In the genomic region with DNA sequence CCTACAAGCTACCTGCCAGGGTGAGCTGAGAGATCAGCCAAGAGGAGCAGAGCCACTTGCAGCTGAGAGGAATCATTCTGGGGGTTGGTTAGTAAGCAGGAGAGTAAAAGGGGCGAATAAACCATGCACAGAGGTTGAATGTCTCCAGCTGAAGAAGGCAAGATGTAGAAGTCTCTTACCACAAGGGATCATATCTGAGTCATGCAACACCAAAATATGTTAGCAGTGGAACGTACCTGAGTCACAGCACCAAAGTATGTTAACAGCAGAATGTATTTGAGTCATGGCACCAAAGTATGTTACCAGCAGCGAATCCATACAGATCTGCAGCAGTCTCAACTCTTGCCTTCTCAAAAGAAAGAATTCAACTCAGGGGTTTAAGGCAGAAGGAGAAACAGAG, we compare ENCODE assay signal across 9 cellular contexts. TPM values are rescaled to one million over a fixed set of nuclear protein-coding genes. Genes with fewer than 3 reads are reported as not detected.
DNase-seq lines count a peak whose midpoint lies in the region; ATAC-seq, FAIRE-seq and TF ChIP-seq lines count a peak whose summit lies in the region.
"Had no signal": no experiment of that assay in that cellular context is flagged by ENCODE, and none has a peak within 500 bp of the region (broad histone marks: within the 10 kb centered on the region; RNA-seq: fewer than 3 reads in every experiment).

No MANE protein-coding gene starts in this region.

- POLR2A ChIA-PET in RWPE1 (lab: Yijun Ruan, JAX; ENCODE audit: low non-redundant PET): no interaction called here

- ATAC-seq in HG02588 (IDR thresholded peaks at IDR 0.05; ENCODE audit: unreplicated experiment) (peak; percentile 63), HG03097 (IDR thresholded peaks at IDR 0.05; ENCODE audit: low FRiP score, unreplicated experiment) (no peak), GM21529 (IDR thresholded peaks at IDR 0.05; ENCODE audit: unreplicated experiment) (no peak), GM18907 (IDR thresholded peaks at IDR 0.05; ENCODE audit: unreplicated experiment) (no peak)

- peaks cover 27% of the 10 kb centered on the region for H3K4me1 Mint-ChIP-seq in mesothelial cell of epicardium

- no peaks in the 10 kb centered on the region for H3K27me3 Mint-ChIP-seq in mesothelial cell of epicardium (ENCODE audit: low read depth)

- H3K27ac Mint-ChIP-seq in mesothelial cell of epicardium: peak overlapping the region; percentile 70

- CTCF ChIA-PET in RWPE1 (lab: Yijun Ruan, JAX): interaction anchor here (0.7 kb wide), 1 partner anchor 221 kb away, joined by 3 read pairs; no protein-coding TSS in a partner anchor

- FAIRE-seq in GM12891 (lab: Jason Lieb, UNC): peak; percentile 13

- peaks cover 22% of the 10 kb centered on the region for H3K9me3 Mint-ChIP-seq in mesothelial cell of epicardium

- H3K4me3 Mint-ChIP-seq in mesothelial cell of epicardium: no peak overlapping the region

- TF ChIP-seq CTCF in RWPE1 (conservative IDR thresholded peaks at IDR 0.05; ENCODE audit: low read depth) (no peak), mesothelial cell of epicardium (IDR thresholded peaks at IDR 0.05; ENCODE audit: unreplicated experiment) (no peak), GM10266 (IDR thresholded peaks at IDR 0.05; ENCODE audit: control insufficient read depth, insufficient read depth, low read depth, missing control alignments) (no peak)

- H3K36me3 Mint-ChIP-seq in mesothelial cell of epicardium: peaks cover 5% of the 10 kb centered on the region

- no peak overlapping the region for H3K27ac ChIP-seq in RWPE1
- H3K27ac ChIP-seq: testis had no signal

- no peak for TF ChIP-seq POLR2A in GM12891 (IDR thresholded peaks at IDR 0.05; ENCODE audit: low read depth, low read length)

- DNase-seq in GM12891 (ENCODE audit: insufficient read length, low spot score) (no peak), RWPE1 (ENCODE audit: low spot score) (peak; percentile 74), mesothelial cell of epicardium (ENCODE audit: low spot score in 2 of 2, unreplicated experiment in 2 of 2) (no peak), GM10266 (ENCODE audit: extremely low spot score) (no peak)
- DNase-seq: testis had no signal

TF ChIP-seq in GM12891, 5 proteins besides CTCF, POLR2A, EP300 and RAD21:
- TF ChIP-seq POLR2AphosphoS5 (IDR thresholded peaks at IDR 0.05; ENCODE audit: low read depth, low read length) (no peak), POU2F2 (IDR thresholded peaks at IDR 0.05; ENCODE audit: low read depth, low read length) (no peak), SPI1 (IDR thresholded peaks at IDR 0.05; ENCODE audit: low read depth, low read length) (no peak), PAX5 (IDR thresholded peaks at IDR 0.05; ENCODE audit: insufficient read depth, low read length, severe bottlenecking) (no peak), TAF1 (IDR thresholded peaks at IDR 0.05; ENCODE audit: low read depth, low read length) (no peak)

RNA-seq across cellular contexts. Expression of a gene that starts 29.9 kb away (rescaled TPM):
- polyA plus RNA-seq in GM12891 (2012; ENCODE audit: low read depth, missing spikeins): not detected
- total RNA-seq in mesothelial cell of epicardium: not detected in 3 replicates
